In genomic region chr2:45699032-45699658, GRCh38 we compare ENCODE assay signal across 8 cellular contexts. TPM values are rescaled to one million over a fixed set of nuclear protein-coding genes. Genes with fewer than 3 reads are reported as not detected.
A peak's percentile ranks its signal among the peaks of the same experiment; 100 is the strongest.
DNase-seq lines count a peak whose midpoint lies in the region; ATAC-seq and TF ChIP-seq lines count a peak whose summit lies in the region.

No MANE protein-coding gene starts in this region.

- H3K18ac ChIP-seq in neuronal stem cell (ENCODE audit: low read length) = no peak overlapping the region

- ATAC-seq in GM19468 (IDR thresholded peaks at IDR 0.05; ENCODE audit: extremely low read depth, unreplicated experiment) (peak; percentile 56), HG03039 (IDR thresholded peaks at IDR 0.05; ENCODE audit: unreplicated experiment) (no peak), HG03097 (IDR thresholded peaks at IDR 0.05; ENCODE audit: low FRiP score, unreplicated experiment) (no peak)

- DNase-seq in AG09309 (ENCODE audit: low read depth) (peak; percentile 46), HT1080 (ENCODE audit: low read depth) (peak; percentile 89), foreskin fibroblast (peak; percentile 67 to 87), NCI-H2081 treated with DMSO at 0.1 percent for 48 hours (lab: John Stamatoyannopoulos, UW) (no peak), neuronal stem cell (ENCODE audit: low spot score) (no peak)

- H2BK5ac ChIP-seq in neuronal stem cell (ENCODE audit: low read length) = no peak overlapping the region

- no peak overlapping the region for H3K4me2 ChIP-seq in neuronal stem cell (ENCODE audit: insufficient read depth, low read length, poor library complexity, severe bottlenecking)

- no peak overlapping the region for H2BK15ac ChIP-seq in neuronal stem cell (ENCODE audit: low read length)

- peaks cover 7 to 12% of the 10 kb centered on the region in 2 donors for H3K4me1 ChIP-seq in neuronal stem cell (ENCODE audit: control insufficient read depth in 2 of 2, insufficient read depth in 1 of 2, low read depth in 1 of 2, low read length in 2 of 2)

- H3K23ac ChIP-seq in neuronal stem cell (ENCODE audit: low read depth, low read length, poor library complexity) = no peak overlapping the region

- no peak overlapping the region for H3K9ac ChIP-seq in neuronal stem cell (ENCODE audit: low read depth, low read length, poor library complexity)

- no peak overlapping the region for H2AFZ ChIP-seq in neuronal stem cell (ENCODE audit: low read length)

- H4K91ac ChIP-seq in neuronal stem cell (ENCODE audit: low read depth, low read length, poor library complexity) = no peak overlapping the region

- no peaks in the 10 kb centered on the region for H3K79me1 ChIP-seq in neuronal stem cell (ENCODE audit: low read depth, low read length)

- H3K27me3 ChIP-seq in neuronal stem cell (ENCODE audit: control insufficient read depth in 3 of 3, insufficient read depth in 3 of 3, low read depth in 1 of 3, low read length in 3 of 3) = no peaks in the 10 kb centered on the region

- H3K4ac ChIP-seq in neuronal stem cell (ENCODE audit: low read length) = no peak overlapping the region

- no peaks in the 10 kb centered on the region for H3K36me3 ChIP-seq in neuronal stem cell (replicated peaks in 1 of 2; ENCODE audit: control insufficient read depth in 2 of 2, insufficient read depth in 2 of 2, low read length in 2 of 2)

- H2BK12ac ChIP-seq in neuronal stem cell (ENCODE audit: low read length) = no peak overlapping the region

- no peak overlapping the region for H4K8ac ChIP-seq in neuronal stem cell (ENCODE audit: low read depth, low read length)

- H3K14ac ChIP-seq in neuronal stem cell (ENCODE audit: low read length) = no peak overlapping the region

- TF ChIP-seq CTCF in AG09309 (IDR thresholded peaks at IDR 0.05; ENCODE audit: control insufficient read depth, insufficient read depth, low read depth, low read length, missing control alignments) (no peak), foreskin fibroblast (IDR thresholded peaks at IDR 0.05; ENCODE audit: low read depth, low read length) (no peak)

- no CpG with 5 or more reads among the region's 7 CpGs for WGBS in neuronal stem cell (ENCODE audit: extremely low coverage in 2 of 2, insufficient read length in 2 of 2, insufficient replicate concordance in 1 of 2), 2 donors

- no peak overlapping the region for H2AK5ac ChIP-seq in neuronal stem cell (ENCODE audit: low read depth, low read length)

- H3K27ac ChIP-seq in neuronal stem cell (replicated peaks; ENCODE audit: low read length) = no peak overlapping the region

- no peaks in the 10 kb centered on the region for H3K9me3 ChIP-seq in neuronal stem cell (replicated peaks in 1 of 2; ENCODE audit: control insufficient read depth in 2 of 2, insufficient read depth in 1 of 2, low read depth in 1 of 2, low read length in 2 of 2)

- H3K4me3 ChIP-seq in AG09309 (ENCODE audit: control insufficient read depth, low read depth, low read length) (no peak overlapping the region), foreskin fibroblast (ENCODE audit: low read depth in 1 of 2, low read length in 2 of 2) (no peak overlapping the region), neuronal stem cell (ENCODE audit: low read length in 2 of 2) (no peak overlapping the region)

- H2BK120ac ChIP-seq in neuronal stem cell (ENCODE audit: low read depth, low read length) = no peak overlapping the region

RNA-seq across cellular contexts. Expression of gene PRKCE, which starts 47.7 kb away (rescaled TPM):
- total RNA-seq in HT1080 (2014; rRNA removed; shearing (Covaris generic)) = 31.7 and 32.4 TPM in 2 replicates
- 30.4 and 41.4 TPM in 2 replicates for polyA plus RNA-seq in HT1080 (2015; cell fraction: cytosol; rRNA removed)
- 33.1 and 44.0 TPM in 2 replicates for polyA plus RNA-seq in HT1080 (2015; cell fraction: nucleus; rRNA removed)
- polyA plus RNA-seq in neuronal stem cell (2013, experiment 1 of 2) = 2.1 TPM
- 1.7 TPM for polyA plus RNA-seq in neuronal stem cell (2013, experiment 2 of 2)

Comparison
In these comparisons a context has a peak if more than half of its experiments do, and no peak if none do; other contexts are left out.
1. DNase-seq: peak in AG09309 (single experiment), HT1080 (single experiment) and foreskin fibroblast (2 of 2); none in NCI-H2081 treated with DMSO at 0.1 percent for 48 hours (single experiment) and neuronal stem cell (single experiment).